Comparison of ENCODE assay signal across 8 cellular contexts in the genomic region with DNA sequence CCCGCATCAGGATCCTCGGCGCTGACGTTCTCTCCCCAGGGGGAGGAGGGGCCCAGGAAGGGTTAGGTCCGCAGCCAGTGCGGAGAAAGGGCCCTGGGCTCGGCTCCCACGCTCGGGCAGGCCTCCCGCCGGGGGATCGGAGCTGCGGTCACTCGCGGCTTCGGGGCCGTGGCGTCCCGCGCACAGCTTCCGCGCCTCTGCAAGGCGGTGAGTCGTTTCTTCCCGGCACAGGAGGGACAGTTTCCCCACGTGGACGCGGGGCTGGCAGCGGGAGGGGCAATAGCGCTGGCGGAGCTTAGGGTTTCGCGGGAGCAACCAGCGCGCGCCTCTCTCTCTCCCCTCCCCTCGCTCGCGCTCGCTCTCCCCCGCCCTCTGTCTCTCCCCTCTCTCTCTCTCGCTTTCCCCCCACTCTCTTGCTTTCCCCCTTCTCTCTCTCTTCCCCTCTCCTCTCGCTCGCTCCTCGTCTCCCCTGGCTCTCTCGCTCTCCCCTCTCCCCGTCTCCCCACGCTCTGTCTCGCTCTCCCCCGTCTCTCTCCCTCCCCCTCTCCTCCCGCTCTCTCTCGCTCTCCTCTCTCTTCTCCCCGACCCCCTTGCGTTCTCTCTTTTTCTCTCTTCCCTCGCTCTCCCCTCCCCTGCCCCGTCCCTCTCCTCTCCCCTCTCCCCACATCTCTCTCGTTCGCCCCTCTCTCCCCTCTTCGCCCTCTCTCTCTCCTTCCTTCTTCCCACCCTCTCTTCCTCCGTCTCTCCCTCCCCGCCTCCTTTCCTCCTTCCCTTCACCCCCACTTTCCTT. TPM values are rescaled to one million over a fixed set of nuclear protein-coding genes. Genes with fewer than 3 reads are reported as not detected.
DNase-seq lines count a peak whose midpoint lies in the region; ATAC-seq, FAIRE-seq and TF ChIP-seq lines count a peak whose summit lies in the region.

No MANE protein-coding gene starts in this region.

- TF ChIP-seq POLR2A in H54 (IDR thresholded peaks at IDR 0.05; ENCODE audit: low read depth, low read length) (no peak), gastroesophageal sphincter (IDR thresholded peaks at IDR 0.05) (peak in 1 of 2 donors; percentile 18)

- H3K27ac ChIP-seq in OCI-LY7 (ENCODE audit: low read depth, low read length, poor library complexity, severe bottlenecking) (no peak overlapping the region), gastroesophageal sphincter (peak overlapping the region in 2 of 4 donors; percentile 1 to 58), tibial artery (peak overlapping the region in 1 of 2 donors; percentile 5)

- peaks cover 32% of the 10 kb centered on the region for H3K27me3 ChIP-seq in gastroesophageal sphincter
- peaks cover 0 to 18% of the 10 kb centered on the region in 2 donors for H3K27me3 ChIP-seq in tibial artery

- H3K4me1 ChIP-seq in OCI-LY7 (ENCODE audit: insufficient read depth, low read length, poor library complexity, severe bottlenecking) (no peaks in the 10 kb centered on the region), gastroesophageal sphincter (peaks cover 0 to 27% (median 9%) of the 10 kb centered on the region in 3 donors), tibial artery (peaks cover 0 to 24% (median 16%) of the 10 kb centered on the region in 4 donors)

- H3K9me3 ChIP-seq in OCI-LY7 (ENCODE audit: low read length): no peaks in the 10 kb centered on the region
- H3K9me3 ChIP-seq in gastroesophageal sphincter: no peaks in the 10 kb centered on the region
- no peaks in the 10 kb centered on the region for H3K9me3 ChIP-seq in tibial artery

- TF ChIP-seq CTCF in OCI-LY7 (conservative IDR thresholded peaks at IDR 0.05; ENCODE audit: low read length) (no peak), gastroesophageal sphincter (IDR thresholded peaks at IDR 0.05) (no peak), tibial artery (IDR thresholded peaks at IDR 0.05) (no peak)

- DNase-seq in A172 (ENCODE audit: low spot score) (peak; percentile 5), H54 (ENCODE audit: insufficient read length, low spot score) (peak; percentile 40), OCI-LY7 (ENCODE audit: low spot score) (no peak), activated gamma-delta T cell (lab: John Stamatoyannopoulos, UW) (peak; percentile 49), nucleus accumbens (lab: John Stamatoyannopoulos, UW) (peak in 37 of 56 donors; percentile 10 to 73 (median 33)), tibial artery (peak; percentile 36 to 73)

- CTCF ChIA-PET in OCI-LY7 (lab: Charles Lee; ENCODE audit: unreplicated experiment): no interaction called here

- no peak for TF ChIP-seq EP300 in gastroesophageal sphincter (IDR thresholded peaks at IDR 0.05)

- H3K4me3 ChIP-seq in OCI-LY7 (ENCODE audit: low read depth, low read length, poor library complexity, severe bottlenecking) (peak overlapping the region; percentile 56), gastroesophageal sphincter (peak overlapping the region; percentile 37 to 67), tibial artery (peak overlapping the region; percentile 49 to 61)

- H3K4me2 ChIP-seq in OCI-LY7 (ENCODE audit: low read length): peak overlapping the region; percentile 75

- no TSS peak for BruUV-seq in OCI-LY7 (replicated peaks; lab: Mats Ljungman, UMichigan)

- 0% methylated on average over 4 to 43 of the region's 61 CpGs for WGBS in gastroesophageal sphincter (ENCODE audit: low coverage in 1 of 2), 2 donors

- peak overlapping the region; percentile 30; the same call in 1 of the 2 replicates for H2AFZ ChIP-seq in OCI-LY7 (ENCODE audit: low read length)

- no peaks in the 10 kb centered on the region for H3K9me2 ChIP-seq in OCI-LY7 (ENCODE audit: insufficient read depth, low read length)

- H4K20me1 ChIP-seq in OCI-LY7 (ENCODE audit: insufficient read depth, low read length): no peaks in the 10 kb centered on the region

- peak; percentile 56 for ATAC-seq in gastroesophageal sphincter
- ATAC-seq in GM18907 (IDR thresholded peaks at IDR 0.05; ENCODE audit: unreplicated experiment): no peak

- no peaks in the 10 kb centered on the region for H3K79me2 ChIP-seq in OCI-LY7 (ENCODE audit: insufficient read depth, low read depth, low read length)

- intact Hi-C loops in OCI-LY7 (cut with micrococcal nuclease; ENCODE audit: unreplicated experiment) (no loop called here), tibial artery (cut with DNase I; ENCODE audit: low total_unique reads) (loop anchor here (10.0 kb wide), 1 partner anchor 207 kb away; no protein-coding TSS in a partner anchor)

- POLR2A ChIA-PET in OCI-LY7 (lab: Charles Lee): interaction anchor here (0.6 kb wide), 1 partner anchor 53 kb away, joined by 5 read pairs; no protein-coding TSS in a partner anchor

- H3K36me3 ChIP-seq in OCI-LY7 (ENCODE audit: insufficient read depth, low read length) (no peaks in the 10 kb centered on the region), gastroesophageal sphincter (no peaks in the 10 kb centered on the region), tibial artery (no peaks in the 10 kb centered on the region)

- FAIRE-seq in H54 (lab: Jason Lieb, UNC): no peak

RNA-seq across cellular contexts. Expression of gene MAP3K9, which starts 12.8 kb away (rescaled TPM):
- 2.1 and 2.9 TPM in 2 replicates for total RNA-seq in A172 (2014; rRNA removed; shearing (Covaris generic))
- total RNA-seq in OCI-LY7 (2014; rRNA removed; shearing (Covaris generic)): 2.3 and 4.2 TPM in 2 replicates
- total RNA-seq in OCI-LY7 (2022) (6.4 and 7.4 TPM in 2 replicates), gastroesophageal sphincter (1 to 10 TPM in 2 of 4 donors, under 1 TPM in 2; 0.62 to 2.4 (median 0.97) TPM)
